Comparison of ENCODE assay signal across 20 cellular contexts in genomic region chr10:128875955-128876354, GRCh38.
DNase-seq lines count a peak whose midpoint lies in the region; ATAC-seq and TF ChIP-seq lines count a peak whose summit lies in the region.
"Had no signal": no experiment of that assay in that cellular context is flagged by ENCODE, and none has a peak within 500 bp of the region (broad histone marks: within the 10 kb centered on the region; RNA-seq: fewer than 3 reads in every experiment).

No MANE protein-coding gene starts in this region.

- no peaks in the 10 kb centered on the region for H4K20me1 ChIP-seq in hepatocyte (ENCODE audit: insufficient read depth, poor library complexity, severe bottlenecking)

- H3K9me3 ChIP-seq in endodermal cell (ENCODE audit: control insufficient read depth, low read length) (no peaks in the 10 kb centered on the region), hepatocyte (ENCODE audit: low read depth) (no peaks in the 10 kb centered on the region), skeletal muscle tissue (ENCODE audit: control insufficient read depth in 3 of 3, low read length in 3 of 3) (no peaks in the 10 kb centered on the region), prostate gland (no peaks in the 10 kb centered on the region)

- no peak overlapping the region for H3K4me3 ChIP-seq in endodermal cell (ENCODE audit: low read length)
- no peak overlapping the region for H3K4me3 ChIP-seq in hepatocyte
- no peak overlapping the region for H3K4me3 ChIP-seq in skeletal muscle tissue (ENCODE audit: low read length in 3 of 3)
- no peak overlapping the region for H3K4me3 ChIP-seq in prostate gland
- H3K4me3 ChIP-seq: cardiac muscle cell, K562, neural progenitor cell, skin epidermis had no signal

- no peaks in the 10 kb centered on the region for H3K4me1 ChIP-seq in endodermal cell (ENCODE audit: control insufficient read depth, insufficient read depth, low read length)
- no peaks in the 10 kb centered on the region for H3K4me1 ChIP-seq in hepatocyte (ENCODE audit: insufficient read depth)
- H3K4me1 ChIP-seq in skeletal muscle tissue (ENCODE audit: control insufficient read depth in 3 of 3, insufficient read depth in 3 of 3, low read length in 3 of 3): peaks cover 0 to 3% (median 0%) of the 10 kb centered on the region in 3 donors
- no peaks in the 10 kb centered on the region for H3K4me1 ChIP-seq in prostate gland (replicated peaks)
- H3K4me1 ChIP-seq: neural progenitor cell had no signal

- no peaks in the 10 kb centered on the region for H3K36me3 ChIP-seq in endodermal cell (ENCODE audit: control insufficient read depth, insufficient read depth, low read length)
- H3K36me3 ChIP-seq in hepatocyte (replicated peaks; ENCODE audit: insufficient read depth, low read depth): no peaks in the 10 kb centered on the region
- H3K36me3 ChIP-seq in skeletal muscle tissue (ENCODE audit: control insufficient read depth in 3 of 3, insufficient read depth in 3 of 3, low read length in 3 of 3): no peaks in the 10 kb centered on the region
- H3K36me3 ChIP-seq in prostate gland: no peaks in the 10 kb centered on the region
- H3K36me3 ChIP-seq: cardiac muscle cell, neural progenitor cell had no signal

- H3K9ac ChIP-seq in endodermal cell (ENCODE audit: extremely low read depth, low read length, poor library complexity, severe bottlenecking): no peak overlapping the region
- H3K9ac ChIP-seq in skeletal muscle tissue (ENCODE audit: low read depth in 1 of 3, low read length in 3 of 3): no peak overlapping the region
- H3K9ac ChIP-seq: neural progenitor cell had no signal

- intact Hi-C loops in prostate gland (cut with DNase I): no loop called here

- H3K27ac ChIP-seq in endodermal cell (ENCODE audit: low read depth, low read length): no peak overlapping the region
- peak overlapping the region; percentile 33 for H3K27ac ChIP-seq in hepatocyte
- H3K27ac ChIP-seq in skeletal muscle tissue (ENCODE audit: low read depth, low read length): peak overlapping the region; percentile 62
- H3K27ac ChIP-seq in prostate gland: no peak overlapping the region
- H3K27ac ChIP-seq: cardiac muscle cell, neural progenitor cell had no signal

- H3K9me2 ChIP-seq in hepatocyte (replicated peaks; ENCODE audit: insufficient read depth): no peaks in the 10 kb centered on the region

- H3K4me3 Mint-ChIP-seq in HFFc6 (no peak overlapping the region), endodermal cell (no peak overlapping the region)
- H3K4me3 Mint-ChIP-seq: neural progenitor cell; stimulated activated naive CD8-positive, alpha-beta T cell treated with anti-CD3 and anti-CD28 coated beads, Interleukin-15, Interleukin-2, amounts not matched to agents 100 ng/mL and 50 ng/mL, for 24 hours had no signal

- ATAC-seq in GM18520 (IDR thresholded peaks at IDR 0.05; ENCODE audit: unreplicated experiment): no peak
- ATAC-seq: HCT116, K562 had no signal

- peaks cover 4% of the 10 kb centered on the region for H3K27me3 Mint-ChIP-seq in HFFc6 (ENCODE audit: insufficient read depth)
- H3K27me3 Mint-ChIP-seq in endodermal cell (ENCODE audit: insufficient read depth): peaks cover 1% of the 10 kb centered on the region

- TF ChIP-seq CTCF in HFFc6 (IDR thresholded peaks at IDR 0.05) (no peak), endodermal cell (conservative IDR thresholded peaks at IDR 0.05) (no peak), hepatocyte (IDR thresholded peaks at IDR 0.05; ENCODE audit: poor library complexity) (no peak), prostate gland (IDR thresholded peaks at IDR 0.05) (no peak)

- H3K27me3 ChIP-seq in endodermal cell (ENCODE audit: control insufficient read depth, insufficient read depth, low read length, poor library complexity, severe bottlenecking): no peaks in the 10 kb centered on the region
- H3K27me3 ChIP-seq in hepatocyte: no peaks in the 10 kb centered on the region
- H3K27me3 ChIP-seq in skeletal muscle tissue (ENCODE audit: control insufficient read depth in 3 of 3, insufficient read depth in 3 of 3, low read length in 3 of 3): no peaks in the 10 kb centered on the region
- H3K27me3 ChIP-seq in prostate gland (replicated peaks; ENCODE audit: insufficient read depth): no peaks in the 10 kb centered on the region
- H3K27me3 ChIP-seq: cardiac muscle cell, neural progenitor cell had no signal

- H3K4me1 Mint-ChIP-seq in HFFc6 (ENCODE audit: low read depth): no peaks in the 10 kb centered on the region
- H3K4me1 Mint-ChIP-seq in endodermal cell: peaks cover 2% of the 10 kb centered on the region

- H2AFZ ChIP-seq in hepatocyte: no peak overlapping the region
- H2AFZ ChIP-seq: neural progenitor cell had no signal

- DNase-seq in HFFc6 (peak; percentile 1), endodermal cell (peak; percentile 15), hepatocyte (ENCODE audit: low spot score) (peak; percentile 59), prostate gland (ENCODE audit: low spot score) (no peak), DMS 273 (lab: John Stamatoyannopoulos, UW; ENCODE audit: unreplicated experiment) (no peak), SW 1271 (lab: John Stamatoyannopoulos, UW) (no peak)
- DNase-seq: activated naive CD4-positive, alpha-beta T cell; AML-193; mammary epithelial cell; NCI-H1436 treated with DMSO at 0.1 percent for 48 hours; NCI-H524; OCI-M1 had no signal

- no peaks in the 10 kb centered on the region for H3K79me2 ChIP-seq in hepatocyte

- 95% methylated on average over 3 of the region's 3 CpGs; no CpG with 5 or more reads in 1 of the 2 experiments for WGBS in endodermal cell (ENCODE audit: insufficient coverage in 1 of 2, insufficient read length in 1 of 2), 2 experiments
- 41% methylated on average over 3 of the region's 3 CpGs for WGBS in hepatocyte (ENCODE audit: low lambda C conversion rate, missing lambda C conversion rate)
- 54% methylated on average over 3 of the region's 3 CpGs for WGBS in prostate gland

- H3K27ac Mint-ChIP-seq in HFFc6 (no peak overlapping the region), endodermal cell (no peak overlapping the region)
- H3K27ac Mint-ChIP-seq: neural progenitor cell; stimulated activated naive CD8-positive, alpha-beta T cell treated with anti-CD3 and anti-CD28 coated beads, Interleukin-15, Interleukin-2, amounts not matched to agents 100 ng/mL and 50 ng/mL, for 24 hours had no signal

- H3K36me3 Mint-ChIP-seq in HFFc6 (ENCODE audit: low read depth) (peaks cover 11% of the 10 kb centered on the region; the same call in 1 of the 2 replicates), endodermal cell (ENCODE audit: low read depth) (no peaks in the 10 kb centered on the region)
- H3K36me3 Mint-ChIP-seq: neural progenitor cell had no signal

- no peak for TF ChIP-seq POLR2A in prostate gland (IDR thresholded peaks at IDR 0.05)

- H3K4me2 ChIP-seq in hepatocyte: no peak overlapping the region
- H3K4me2 ChIP-seq: neural progenitor cell had no signal

- H3K9me3 Mint-ChIP-seq in HFFc6: peaks cover 76% of the 10 kb centered on the region
- no peaks in the 10 kb centered on the region for H3K9me3 Mint-ChIP-seq in endodermal cell
- H3K9me3 Mint-ChIP-seq: neural progenitor cell had no signal

Comparison
In these comparisons a context has a peak if more than half of its experiments do, and no peak if none do; other contexts are left out.
1. DNase-seq: peak in HFFc6 (single experiment), endodermal cell (single experiment) and hepatocyte (single experiment); none in prostate gland (single experiment), DMS 273 (single experiment) and SW 1271 (0 of 2).
2. H3K27ac ChIP-seq: peak in hepatocyte (single experiment) and skeletal muscle tissue (single experiment); none in endodermal cell (single experiment) and prostate gland (0 of 2).